13 cellular contexts compared by ENCODE assay signal in the genomic region with DNA sequence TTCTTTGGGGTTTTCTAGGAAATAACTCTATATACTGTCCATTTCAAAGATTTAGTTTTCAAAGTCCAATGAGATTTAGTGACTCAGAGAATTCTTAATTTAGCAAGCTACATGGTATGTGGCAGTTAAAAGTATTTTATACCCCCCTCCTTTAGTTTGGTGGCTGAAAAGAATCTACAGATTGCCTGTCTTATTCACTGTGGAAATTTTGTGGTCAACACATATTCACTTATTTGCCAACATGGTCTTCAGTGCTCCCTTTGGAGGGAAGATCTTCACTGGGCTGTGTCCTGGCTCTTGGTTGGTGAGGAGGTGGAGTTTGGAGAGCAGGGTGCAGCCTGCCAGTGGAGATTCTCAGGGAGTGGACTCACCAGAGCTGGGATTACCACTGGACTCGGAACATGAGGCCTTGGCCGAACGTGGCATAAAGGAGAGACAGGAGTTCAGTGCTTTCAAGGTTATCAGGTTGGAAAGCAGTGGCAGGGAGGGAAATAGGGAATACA. TPM values are rescaled to one million over a fixed set of nuclear protein-coding genes. Genes with fewer than 3 reads are reported as not detected.
DNase-seq lines count a peak whose midpoint lies in the region; ATAC-seq, FAIRE-seq and TF ChIP-seq lines count a peak whose summit lies in the region.
"Had no signal": no experiment of that assay in that cellular context is flagged by ENCODE, and none has a peak within 500 bp of the region (broad histone marks: within the 10 kb centered on the region; RNA-seq: fewer than 3 reads in every experiment).

No MANE protein-coding gene starts in this region.

- FAIRE-seq in astrocyte (lab: Jason Lieb, UNC) = peak; percentile 13

- DNase-seq in GM04503 (ENCODE audit: low read depth) (peak; percentile 98), astrocyte (ENCODE audit: low read depth) (peak; percentile 97), left cardiac atrium (peak; percentile 37), caudate nucleus (lab: John Stamatoyannopoulos, UW) (no peak)
- DNase-seq in stimulated activated CD4-positive, alpha-beta T cell treated with anti-CD3 and anti-CD28 coated beads, Interleukin-4, amount 100 ng/mL, for 1 hour = no peak
- DNase-seq in activated naive CD4-positive, alpha-beta T cell treated with anti-CD3 and anti-CD28 coated beads for 36 hours = no peak
- DNase-seq: activated T-cell treated with anti-CD3 and anti-CD28 coated beads, Interleukin-2, amount 50 U/mL, for 72 hours; COR-L47 had no signal

- peaks cover 54% of the 10 kb centered on the region for H3K4me1 Mint-ChIP-seq in astrocyte (ENCODE audit: low read depth, unreplicated experiment)
- H3K4me1 Mint-ChIP-seq in activated naive CD4-positive, alpha-beta T cell treated with anti-CD3 and anti-CD28 coated beads for 36 hours (ENCODE audit: low read depth) = peaks cover 2% of the 10 kb centered on the region

- peak overlapping the region; percentile 62 for H3K4me2 ChIP-seq in astrocyte (ENCODE audit: low read length)

- H3K36me3 Mint-ChIP-seq in astrocyte (ENCODE audit: low read depth, unreplicated experiment) = peaks cover 8% of the 10 kb centered on the region
- H3K36me3 Mint-ChIP-seq in activated naive CD4-positive, alpha-beta T cell treated with anti-CD3 and anti-CD28 coated beads for 36 hours (ENCODE audit: low read depth) = no peaks in the 10 kb centered on the region

- H3K27ac ChIP-seq in astrocyte (ENCODE audit: low read depth, low read length) (peak overlapping the region; percentile 73), skeletal muscle tissue (ENCODE audit: low read depth, low read length) (peak overlapping the region; percentile 59), caudate nucleus (ENCODE audit: low read depth, low read length) (no peak overlapping the region)
- H3K27ac ChIP-seq: prostate gland, RWPE1 had no signal

- H3K79me2 ChIP-seq in astrocyte (ENCODE audit: insufficient read depth, low read length) = peaks cover 66% of the 10 kb centered on the region

- H2AFZ ChIP-seq in astrocyte (ENCODE audit: low read depth, low read length) = peak overlapping the region; percentile 8

- intact Hi-C loops in left cardiac atrium (cut with DNase I) = no loop called here
- intact Hi-C loops in activated naive CD4-positive, alpha-beta T cell treated with anti-CD3 and anti-CD28 coated beads for 36 hours (cut with micrococcal nuclease) = no loop called here

- H3K36me3 ChIP-seq in astrocyte (ENCODE audit: insufficient read depth, low read length) = no peaks in the 10 kb centered on the region
- peaks cover 0 to 5% (median 0%) of the 10 kb centered on the region in 3 donors for H3K36me3 ChIP-seq in skeletal muscle tissue (ENCODE audit: control insufficient read depth in 3 of 3, insufficient read depth in 3 of 3, low read length in 3 of 3)
- H3K36me3 ChIP-seq: prostate gland had no signal

- H3K4me3 ChIP-seq in astrocyte (ENCODE audit: insufficient read depth, low read depth, low read length) (no peak overlapping the region), skeletal muscle tissue (ENCODE audit: low read length in 3 of 3) (peak overlapping the region in 1 of 3 donors; percentile 17)
- H3K4me3 ChIP-seq: prostate gland had no signal

- CTCF ChIA-PET in activated naive CD4-positive, alpha-beta T cell treated with anti-CD3 and anti-CD28 coated beads for 36 hours (lab: Charles Lee) = interaction anchor here (1.0 kb wide), 1 partner anchor 168 kb away, joined by 3 read pairs; no protein-coding TSS in a partner anchor

- H3K4me3 Mint-ChIP-seq in astrocyte (ENCODE audit: unreplicated experiment) = peak overlapping the region; percentile 30
- H3K4me3 Mint-ChIP-seq in activated naive CD4-positive, alpha-beta T cell treated with anti-CD3 and anti-CD28 coated beads for 36 hours = no peak overlapping the region
- H3K4me3 Mint-ChIP-seq: activated T-cell treated with anti-CD3 and anti-CD28 coated beads, Interleukin-2, amount 50 U/mL, for 72 hours; memory B cell had no signal

- peaks cover 39% of the 10 kb centered on the region for H3K4me1 ChIP-seq in astrocyte (ENCODE audit: insufficient read depth, low read length)
- peaks cover 17 to 29% (median 20%) of the 10 kb centered on the region in 3 donors for H3K4me1 ChIP-seq in skeletal muscle tissue (ENCODE audit: control insufficient read depth in 3 of 3, insufficient read depth in 3 of 3, low read length in 3 of 3)
- H3K4me1 ChIP-seq: prostate gland had no signal

- H3K9me3 Mint-ChIP-seq in astrocyte (ENCODE audit: unreplicated experiment) = peaks cover 2% of the 10 kb centered on the region
- H3K9me3 Mint-ChIP-seq in activated naive CD4-positive, alpha-beta T cell treated with anti-CD3 and anti-CD28 coated beads for 36 hours = no peaks in the 10 kb centered on the region
- H3K9me3 Mint-ChIP-seq: activated T-cell treated with anti-CD3 and anti-CD28 coated beads, Interleukin-2, amount 50 U/mL, for 72 hours; memory B cell had no signal

- peaks cover 31% of the 10 kb centered on the region for H4K20me1 ChIP-seq in astrocyte (ENCODE audit: insufficient read depth, low read length)

- H3K27me3 ChIP-seq in astrocyte (ENCODE audit: insufficient read depth, low read length) (no peaks in the 10 kb centered on the region), skeletal muscle tissue (ENCODE audit: control insufficient read depth in 3 of 3, insufficient read depth in 3 of 3, low read length in 3 of 3) (no peaks in the 10 kb centered on the region)

- peak overlapping the region; percentile 69 for H3K27ac Mint-ChIP-seq in astrocyte (ENCODE audit: unreplicated experiment)
- no peak overlapping the region for H3K27ac Mint-ChIP-seq in activated naive CD4-positive, alpha-beta T cell treated with anti-CD3 and anti-CD28 coated beads for 36 hours
- H3K27ac Mint-ChIP-seq: activated T-cell treated with anti-CD3 and anti-CD28 coated beads, Interleukin-2, amount 50 U/mL, for 72 hours; memory B cell had no signal

- H3K9me3 ChIP-seq in astrocyte (ENCODE audit: insufficient read depth, low read depth, low read length) = no peaks in the 10 kb centered on the region
- no peaks in the 10 kb centered on the region for H3K9me3 ChIP-seq in skeletal muscle tissue (ENCODE audit: control insufficient read depth in 3 of 3, low read length in 3 of 3)
- H3K9me3 ChIP-seq: prostate gland had no signal

- TF ChIP-seq CTCF in astrocyte (IDR thresholded peaks at IDR 0.05; ENCODE audit: insufficient read depth, low read depth, low read length) = no peak

- H3K9ac ChIP-seq in astrocyte (ENCODE audit: low read length) (peak overlapping the region; percentile 57), skeletal muscle tissue (ENCODE audit: low read depth in 1 of 3, low read length in 3 of 3) (peak overlapping the region in 1 of 3 donors; percentile 12)

- no peaks in the 10 kb centered on the region for H3K27me3 Mint-ChIP-seq in astrocyte (ENCODE audit: low read depth, unreplicated experiment)
- no peaks in the 10 kb centered on the region for H3K27me3 Mint-ChIP-seq in activated naive CD4-positive, alpha-beta T cell treated with anti-CD3 and anti-CD28 coated beads for 36 hours (ENCODE audit: low read depth)
- H3K27me3 Mint-ChIP-seq: memory B cell had no signal

- ATAC-seq in left cardiac atrium (peak; percentile 62 to 82), HG03280 (IDR thresholded peaks at IDR 0.05; ENCODE audit: unreplicated experiment) (no peak)
- ATAC-seq: activated T-cell treated with anti-CD3 and anti-CD28 coated beads, Interleukin-2, amount 50 U/mL, for 72 hours had no signal

RNA-seq across cellular contexts. Expression of gene SAMD4A, which starts 39.8 kb away (rescaled TPM):
- 68.2 and 69.0 TPM in 2 replicates for total RNA-seq in astrocyte
- total RNA-seq in left cardiac atrium = 100 to 1,000 TPM; 103 to 118 TPM
- 52.2 TPM for total RNA-seq in skeletal muscle tissue
- 1 to 10 TPM; 4.7 to 4.9 TPM for total RNA-seq in activated naive CD4-positive, alpha-beta T cell treated with anti-CD3 and anti-CD28 coated beads for 36 hours

Comparison
In these comparisons a context has a peak if more than half of its experiments do, and no peak if none do; other contexts are left out.
1. DNase-seq: peak in GM04503 (single experiment), astrocyte (single experiment) and left cardiac atrium (single experiment); none in caudate nucleus (0 of 61), stimulated activated CD4-positive, alpha-beta T cell treated with anti-CD3 and anti-CD28 coated beads, Interleukin-4, amount 100 ng/mL, for 1 hour (single experiment) and activated naive CD4-positive, alpha-beta T cell treated with anti-CD3 and anti-CD28 coated beads for 36 hours (single experiment).